In genomic region chr2:203238329-203238710, GRCh38 we compare ENCODE assay signal across 8 cellular contexts. TPM values are rescaled to one million over a fixed set of nuclear protein-coding genes. Genes with fewer than 3 reads are reported as not detected.
DNase-seq lines count a peak whose midpoint lies in the region; ATAC-seq, FAIRE-seq and TF ChIP-seq lines count a peak whose summit lies in the region.

No MANE protein-coding gene starts in this region.

- H3K27me3 ChIP-seq in DOHH2 (ENCODE audit: control insufficient read depth, low read length): no peaks in the 10 kb centered on the region
- no peaks in the 10 kb centered on the region for H3K27me3 ChIP-seq in bronchial epithelial cell (ENCODE audit: control insufficient read depth, insufficient read depth, low read length)
- no peaks in the 10 kb centered on the region for H3K27me3 ChIP-seq in mucosa of rectum (ENCODE audit: control insufficient read depth in 2 of 2, insufficient read depth in 2 of 2, low read length in 2 of 2)

- no peaks in the 10 kb centered on the region for H3K9me3 ChIP-seq in DOHH2 (ENCODE audit: control insufficient read depth, insufficient read depth, low read length)
- no peaks in the 10 kb centered on the region for H3K9me3 ChIP-seq in mucosa of rectum (ENCODE audit: control insufficient read depth in 2 of 2, low read length in 2 of 2)

- H3K36me3 ChIP-seq in DOHH2 (ENCODE audit: control insufficient read depth, low read length) (peaks cover 15% of the 10 kb centered on the region), bronchial epithelial cell (ENCODE audit: control insufficient read depth, insufficient read depth, low read length) (no peaks in the 10 kb centered on the region), mucosa of rectum (ENCODE audit: control insufficient read depth in 2 of 2, insufficient read depth in 2 of 2, low read length in 2 of 2) (no peaks in the 10 kb centered on the region)

- peak overlapping the region; percentile 52 to 91 for H3K9ac ChIP-seq in mucosa of rectum (ENCODE audit: low read depth in 1 of 2, low read length in 2 of 2)

- TF ChIP-seq POLR2A in erythroblast (IDR thresholded peaks at IDR 0.05; ENCODE audit: low read length): no peak

- H3K27ac ChIP-seq in DOHH2 (ENCODE audit: low read depth, low read length) (peak overlapping the region; percentile 85), mucosa of rectum (ENCODE audit: low read depth in 2 of 2, low read length in 2 of 2) (peak overlapping the region; percentile 99)

- H3K79me2 ChIP-seq in DOHH2 (ENCODE audit: control insufficient read depth, low read length): peaks cover 34% of the 10 kb centered on the region

- peaks cover 8% of the 10 kb centered on the region for H3F3A ChIP-seq in DOHH2 (ENCODE audit: control insufficient read depth, insufficient read depth)

- FAIRE-seq in bronchial epithelial cell (lab: Jason Lieb, UNC): no peak

- peaks cover 20% of the 10 kb centered on the region for H3K4me1 ChIP-seq in DOHH2 (ENCODE audit: control insufficient read depth, low read length)
- peaks cover 6 to 7% of the 10 kb centered on the region in 2 donors for H3K4me1 ChIP-seq in mucosa of rectum (ENCODE audit: control insufficient read depth in 2 of 2, insufficient read depth in 2 of 2, low read length in 2 of 2)

- DNase-seq in bronchial epithelial cell (ENCODE audit: low read depth) (no peak), kidney glomerular epithelial cell (lab: John Stamatoyannopoulos, UW) (no peak), HUDEP-2 (lab: John Stamatoyannopoulos, UW; ENCODE audit: unreplicated experiment in 76 of 76) (no peak), erythroblast (lab: John Stamatoyannopoulos, UW) (no peak), cortex of kidney (lab: John Stamatoyannopoulos, UW) (no peak)

- TF ChIP-seq CTCF in DOHH2 (IDR thresholded peaks at IDR 0.05; ENCODE audit: low read depth, low read length, poor library complexity, severe bottlenecking): no peak
- no peak for TF ChIP-seq CTCF in bronchial epithelial cell (IDR thresholded peaks at IDR 0.05; ENCODE audit: insufficient read depth, low read length, severe bottlenecking)

- H3K4me3 ChIP-seq in DOHH2 (ENCODE audit: low read length): peak overlapping the region; percentile 97
- H3K4me3 ChIP-seq in bronchial epithelial cell (ENCODE audit: low read depth, low read length): peak overlapping the region; percentile 86
- peak overlapping the region; percentile 96 to 97 for H3K4me3 ChIP-seq in mucosa of rectum (ENCODE audit: low read length in 2 of 2)

- no peaks in the 10 kb centered on the region for H3K9me2 ChIP-seq in DOHH2 (replicated peaks; ENCODE audit: control insufficient read depth, low read length)

- peak; percentile 3 for ATAC-seq in HG03354 (IDR thresholded peaks at IDR 0.05; ENCODE audit: poor library complexity, severe bottlenecking, unreplicated experiment)

- peaks cover 5% of the 10 kb centered on the region; the same call in 1 of the 2 replicates for H4K20me1 ChIP-seq in DOHH2 (ENCODE audit: control insufficient read depth, insufficient read depth, low read depth, low read length)

- peak overlapping the region; percentile 84 for H3K4me2 ChIP-seq in DOHH2 (ENCODE audit: low read length)

RNA-seq across cellular contexts. Expression of gene CYP20A1, which starts 0.5 kb away (rescaled TPM):
- total RNA-seq in bronchial epithelial cell: 23.4 and 25.9 TPM in 2 replicates
